1 cellular context compared by ENCODE assay signal in the genomic region with DNA sequence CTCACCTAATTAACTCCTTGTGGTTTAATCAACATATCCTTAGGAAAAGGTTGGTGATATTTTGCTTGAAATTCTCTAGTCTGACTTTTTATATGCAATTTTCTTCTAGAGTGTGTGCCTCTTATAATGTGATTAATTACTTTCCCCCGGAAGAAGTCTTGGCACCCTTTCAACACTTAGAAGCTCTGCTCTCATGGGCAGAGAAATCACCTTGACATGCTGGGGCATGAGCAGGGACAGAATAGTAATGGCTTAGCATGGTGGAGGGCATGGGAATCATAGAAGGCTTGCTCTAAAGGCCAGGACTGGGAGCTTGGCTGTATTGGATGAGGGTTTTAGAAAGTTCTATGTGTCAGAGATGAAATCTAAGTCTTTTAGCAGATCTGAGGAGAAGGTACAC.
TF ChIP-seq lines count a peak whose summit lies in the region.

No MANE protein-coding gene starts in this region.

TF ChIP-seq in H1, 55 proteins besides CTCF, POLR2A, EP300 and RAD21:
- no peak for TF ChIP-seq RFX5 (IDR thresholded peaks at IDR 0.05; ENCODE audit: borderline replicate concordance, low read depth, low read length)
- no peak for TF ChIP-seq PHF8 (conservative IDR thresholded peaks at IDR 0.05; ENCODE audit: low read depth, low read length)
- TF ChIP-seq, protein P1, sequence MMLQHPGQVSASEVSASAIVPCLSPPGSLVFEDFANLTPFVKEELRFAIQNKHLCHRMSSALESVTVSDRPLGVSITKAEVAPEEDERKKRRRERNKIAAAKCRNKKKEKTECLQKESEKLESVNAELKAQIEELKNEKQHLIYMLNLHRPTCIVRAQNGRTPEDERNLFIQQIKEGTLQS (IDR thresholded peaks at IDR 0.05; ENCODE audit: insufficient read depth, low read depth, low read length), result no peak
- no peak for TF ChIP-seq CBX5 (IDR thresholded peaks at IDR 0.05; ENCODE audit: low read depth, low read length)
- TF ChIP-seq CHD2 (IDR thresholded peaks at IDR 0.05; ENCODE audit: low read length), result no peak
- TF ChIP-seq SP2 (IDR thresholded peaks at IDR 0.05; ENCODE audit: low read length), result no peak
- TF ChIP-seq SIRT6 (IDR thresholded peaks at IDR 0.05; ENCODE audit: low read length), result no peak
- TF ChIP-seq TAF7 (optimal IDR thresholded peaks at IDR 0.05; ENCODE audit: borderline replicate concordance, low read depth, low read length), result no peak
- TF ChIP-seq, protein P2, sequence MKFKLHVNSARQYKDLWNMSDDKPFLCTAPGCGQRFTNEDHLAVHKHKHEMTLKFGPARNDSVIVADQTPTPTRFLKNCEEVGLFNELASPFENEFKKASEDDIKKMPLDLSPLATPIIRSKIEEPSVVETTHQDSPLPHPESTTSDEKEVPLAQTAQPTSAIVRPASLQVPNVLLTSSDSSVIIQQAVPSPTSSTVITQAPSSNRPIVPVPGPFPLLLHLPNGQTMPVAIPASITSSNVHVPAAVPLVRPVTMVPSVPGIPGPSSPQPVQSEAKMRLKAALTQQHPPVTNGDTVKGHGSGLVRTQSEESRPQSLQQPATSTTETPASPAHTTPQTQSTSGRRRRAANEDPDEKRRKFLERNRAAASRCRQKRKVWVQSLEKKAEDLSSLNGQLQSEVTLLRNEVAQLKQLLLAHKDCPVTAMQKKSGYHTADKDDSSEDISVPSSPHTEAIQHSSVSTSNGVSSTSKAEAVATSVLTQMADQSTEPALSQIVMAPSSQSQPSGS (IDR thresholded peaks at IDR 0.05; ENCODE audit: low read length), result no peak
- no peak for TF ChIP-seq NANOG (IDR thresholded peaks at IDR 0.05; ENCODE audit: insufficient read depth, low read depth, low read length, poor library complexity, severe bottlenecking)
- no peak for TF ChIP-seq HDAC2 (IDR thresholded peaks at IDR 0.05; ENCODE audit: borderline replicate concordance in 1 of 2, low read depth in 2 of 2, low read length in 2 of 2)
- TF ChIP-seq, protein P3, sequence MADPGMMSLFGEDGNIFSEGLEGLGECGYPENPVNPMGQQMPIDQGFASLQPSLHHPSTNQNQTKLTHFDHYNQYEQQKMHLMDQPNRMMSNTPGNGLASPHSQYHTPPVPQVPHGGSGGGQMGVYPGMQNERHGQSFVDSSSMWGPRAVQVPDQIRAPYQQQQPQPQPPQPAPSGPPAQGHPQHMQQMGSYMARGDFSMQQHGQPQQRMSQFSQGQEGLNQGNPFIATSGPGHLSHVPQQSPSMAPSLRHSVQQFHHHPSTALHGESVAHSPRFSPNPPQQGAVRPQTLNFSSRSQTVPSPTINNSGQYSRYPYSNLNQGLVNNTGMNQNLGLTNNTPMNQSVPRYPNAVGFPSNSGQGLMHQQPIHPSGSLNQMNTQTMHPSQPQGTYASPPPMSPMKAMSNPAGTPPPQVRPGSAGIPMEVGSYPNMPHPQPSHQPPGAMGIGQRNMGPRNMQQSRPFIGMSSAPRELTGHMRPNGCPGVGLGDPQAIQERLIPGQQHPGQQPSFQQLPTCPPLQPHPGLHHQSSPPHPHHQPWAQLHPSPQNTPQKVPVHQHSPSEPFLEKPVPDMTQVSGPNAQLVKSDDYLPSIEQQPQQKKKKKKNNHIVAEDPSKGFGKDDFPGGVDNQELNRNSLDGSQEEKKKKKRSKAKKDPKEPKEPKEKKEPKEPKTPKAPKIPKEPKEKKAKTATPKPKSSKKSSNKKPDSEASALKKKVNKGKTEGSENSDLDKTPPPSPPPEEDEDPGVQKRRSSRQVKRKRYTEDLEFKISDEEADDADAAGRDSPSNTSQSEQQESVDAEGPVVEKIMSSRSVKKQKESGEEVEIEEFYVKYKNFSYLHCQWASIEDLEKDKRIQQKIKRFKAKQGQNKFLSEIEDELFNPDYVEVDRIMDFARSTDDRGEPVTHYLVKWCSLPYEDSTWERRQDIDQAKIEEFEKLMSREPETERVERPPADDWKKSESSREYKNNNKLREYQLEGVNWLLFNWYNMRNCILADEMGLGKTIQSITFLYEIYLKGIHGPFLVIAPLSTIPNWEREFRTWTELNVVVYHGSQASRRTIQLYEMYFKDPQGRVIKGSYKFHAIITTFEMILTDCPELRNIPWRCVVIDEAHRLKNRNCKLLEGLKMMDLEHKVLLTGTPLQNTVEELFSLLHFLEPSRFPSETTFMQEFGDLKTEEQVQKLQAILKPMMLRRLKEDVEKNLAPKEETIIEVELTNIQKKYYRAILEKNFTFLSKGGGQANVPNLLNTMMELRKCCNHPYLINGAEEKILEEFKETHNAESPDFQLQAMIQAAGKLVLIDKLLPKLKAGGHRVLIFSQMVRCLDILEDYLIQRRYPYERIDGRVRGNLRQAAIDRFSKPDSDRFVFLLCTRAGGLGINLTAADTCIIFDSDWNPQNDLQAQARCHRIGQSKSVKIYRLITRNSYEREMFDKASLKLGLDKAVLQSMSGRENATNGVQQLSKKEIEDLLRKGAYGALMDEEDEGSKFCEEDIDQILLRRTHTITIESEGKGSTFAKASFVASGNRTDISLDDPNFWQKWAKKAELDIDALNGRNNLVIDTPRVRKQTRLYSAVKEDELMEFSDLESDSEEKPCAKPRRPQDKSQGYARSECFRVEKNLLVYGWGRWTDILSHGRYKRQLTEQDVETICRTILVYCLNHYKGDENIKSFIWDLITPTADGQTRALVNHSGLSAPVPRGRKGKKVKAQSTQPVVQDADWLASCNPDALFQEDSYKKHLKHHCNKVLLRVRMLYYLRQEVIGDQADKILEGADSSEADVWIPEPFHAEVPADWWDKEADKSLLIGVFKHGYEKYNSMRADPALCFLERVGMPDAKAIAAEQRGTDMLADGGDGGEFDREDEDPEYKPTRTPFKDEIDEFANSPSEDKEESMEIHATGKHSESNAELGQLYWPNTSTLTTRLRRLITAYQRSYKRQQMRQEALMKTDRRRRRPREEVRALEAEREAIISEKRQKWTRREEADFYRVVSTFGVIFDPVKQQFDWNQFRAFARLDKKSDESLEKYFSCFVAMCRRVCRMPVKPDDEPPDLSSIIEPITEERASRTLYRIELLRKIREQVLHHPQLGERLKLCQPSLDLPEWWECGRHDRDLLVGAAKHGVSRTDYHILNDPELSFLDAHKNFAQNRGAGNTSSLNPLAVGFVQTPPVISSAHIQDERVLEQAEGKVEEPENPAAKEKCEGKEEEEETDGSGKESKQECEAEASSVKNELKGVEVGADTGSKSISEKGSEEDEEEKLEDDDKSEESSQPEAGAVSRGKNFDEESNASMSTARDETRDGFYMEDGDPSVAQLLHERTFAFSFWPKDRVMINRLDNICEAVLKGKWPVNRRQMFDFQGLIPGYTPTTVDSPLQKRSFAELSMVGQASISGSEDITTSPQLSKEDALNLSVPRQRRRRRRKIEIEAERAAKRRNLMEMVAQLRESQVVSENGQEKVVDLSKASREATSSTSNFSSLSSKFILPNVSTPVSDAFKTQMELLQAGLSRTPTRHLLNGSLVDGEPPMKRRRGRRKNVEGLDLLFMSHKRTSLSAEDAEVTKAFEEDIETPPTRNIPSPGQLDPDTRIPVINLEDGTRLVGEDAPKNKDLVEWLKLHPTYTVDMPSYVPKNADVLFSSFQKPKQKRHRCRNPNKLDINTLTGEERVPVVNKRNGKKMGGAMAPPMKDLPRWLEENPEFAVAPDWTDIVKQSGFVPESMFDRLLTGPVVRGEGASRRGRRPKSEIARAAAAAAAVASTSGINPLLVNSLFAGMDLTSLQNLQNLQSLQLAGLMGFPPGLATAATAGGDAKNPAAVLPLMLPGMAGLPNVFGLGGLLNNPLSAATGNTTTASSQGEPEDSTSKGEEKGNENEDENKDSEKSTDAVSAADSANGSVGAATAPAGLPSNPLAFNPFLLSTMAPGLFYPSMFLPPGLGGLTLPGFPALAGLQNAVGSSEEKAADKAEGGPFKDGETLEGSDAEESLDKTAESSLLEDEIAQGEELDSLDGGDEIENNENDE (IDR thresholded peaks at IDR 0.05; ENCODE audit: insufficient replicate concordance, low read length), result no peak
- TF ChIP-seq BCL11A (IDR thresholded peaks at IDR 0.05; ENCODE audit: low read depth in 2 of 2, low read length in 2 of 2), result no peak
